8 cellular contexts compared by ENCODE assay signal in genomic region chr17:66191607-66192377, GRCh38. TPM values are rescaled to one million over a fixed set of nuclear protein-coding genes. Genes with fewer than 3 reads are reported as not detected.
DNase-seq lines count a peak whose midpoint lies in the region; ATAC-seq and TF ChIP-seq lines count a peak whose summit lies in the region.

TSS of gene CEP112 (minus strand) at chr17:66192133.

- in situ Hi-C loops in G401 (cut with HindIII; ENCODE audit: low sequenced_read_pairs) = no loop called here
- in situ Hi-C loops in T47D (cut with HindIII; ENCODE audit: low pct_unique_long_range_greater_than_20kb, low sequenced_read_pairs) = no loop called here

- DNase-seq in G401 (ENCODE audit: low spot score) (peak; percentile 48), NCI-H2081 treated with DMSO at 0.1 percent for 48 hours (lab: John Stamatoyannopoulos, UW) (peak; percentile 29), T47D (ENCODE audit: low read depth in 1 of 2, low spot score in 1 of 2) (peak; percentile 65 to 84)

- no peak for TF ChIP-seq CTCF in VCaP (conservative IDR thresholded peaks at IDR 0.05)

- peak; percentile 77 for ATAC-seq in HG02852 (IDR thresholded peaks at IDR 0.05; ENCODE audit: unreplicated experiment)
- no peak for ATAC-seq in GM18858 (IDR thresholded peaks at IDR 0.05; ENCODE audit: unreplicated experiment)

- no peaks in the 10 kb centered on the region for H3K9me3 ChIP-seq in iPS-18c (ENCODE audit: control insufficient read depth, insufficient read depth, low read length)

- peak within 1 kb of the TSS; percentile 61 for H3K27ac ChIP-seq in VCaP
- H3K27ac ChIP-seq in skin epidermis = peak within 1 kb of the TSS in 20 of 21 experiments; percentile 4 to 90 (median 78)

- H3K4me3 ChIP-seq in iPS-18c (ENCODE audit: insufficient read depth, low read depth, low read length) (peak within 1 kb of the TSS; percentile 85), skin epidermis (peak within 1 kb of the TSS; percentile 44 to 78 (median 68))

RNA-seq across cellular contexts. Expression of gene CEP112, which starts in this region (rescaled TPM):
- total RNA-seq in G401 (2014; rRNA removed; shearing (Covaris generic)) = 4.5 and 9.6 TPM in 2 replicates
